Comparison of ENCODE assay signal across 16 cellular contexts in the genomic region with DNA sequence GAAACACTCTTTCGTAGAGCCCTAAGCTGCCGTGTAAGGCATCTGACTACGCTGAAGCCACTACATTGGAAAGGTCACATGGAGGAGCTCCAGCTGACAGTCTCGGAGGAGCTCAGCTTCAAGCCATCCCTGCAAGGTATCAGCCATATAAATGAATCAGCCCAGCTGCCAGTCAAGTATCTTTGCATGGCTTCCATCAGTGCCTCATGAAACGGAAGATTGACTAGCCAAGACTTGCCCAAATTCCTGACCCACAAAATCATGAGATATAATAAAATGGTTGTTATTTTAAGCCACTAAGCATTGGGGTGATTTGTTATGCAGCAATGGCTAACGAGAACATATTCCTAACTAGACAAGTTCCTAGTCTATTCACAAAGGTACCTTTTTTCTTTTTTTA.
A peak's percentile ranks its signal among the peaks of the same experiment; 100 is the strongest.
DNase-seq lines count a peak whose midpoint lies in the region; ATAC-seq and TF ChIP-seq lines count a peak whose summit lies in the region.
"Had no signal": no experiment of that assay in that cellular context is flagged by ENCODE, and none has a peak within 500 bp of the region (broad histone marks: within the 10 kb centered on the region; RNA-seq: fewer than 3 reads in every experiment).

No MANE protein-coding gene starts in this region.

- no peak overlapping the region for H4K12ac ChIP-seq in trophoblast cell (ENCODE audit: low read depth, low read length)

- peak overlapping the region; percentile 99 for H2BK12ac ChIP-seq in trophoblast cell (ENCODE audit: low read length)

- H2BK120ac ChIP-seq in trophoblast cell (ENCODE audit: insufficient read depth, low read length, poor library complexity): peak overlapping the region; percentile 73

- H3K4ac ChIP-seq in trophoblast cell (ENCODE audit: low read depth, low read length): peak overlapping the region; percentile 49

- no peaks in the 10 kb centered on the region for H3K9me3 ChIP-seq in trophoblast cell (ENCODE audit: insufficient read depth, low read depth, low read length)

- H3K23ac ChIP-seq in trophoblast cell (ENCODE audit: low read length): no peak overlapping the region

- H3K4me2 ChIP-seq in trophoblast cell (ENCODE audit: low read length): no peak overlapping the region
- H3K4me2 ChIP-seq: GM23338 had no signal

- peaks cover 22% of the 10 kb centered on the region for H3K79me1 ChIP-seq in trophoblast cell (ENCODE audit: low read length)

- no peak overlapping the region for H3K9ac ChIP-seq in trophoblast cell (ENCODE audit: low read length)

- no peak overlapping the region for H2AFZ ChIP-seq in trophoblast cell (ENCODE audit: insufficient read depth, low read length, poor library complexity)
- H2AFZ ChIP-seq: GM23338 had no signal

- no peak overlapping the region for H3K4me3 ChIP-seq in epithelial cell of esophagus (ENCODE audit: low read length)
- H3K4me3 ChIP-seq in trophoblast cell (ENCODE audit: low read depth, low read length): no peak overlapping the region
- H3K4me3 ChIP-seq: GM23338 had no signal

- H2AK5ac ChIP-seq in trophoblast cell (ENCODE audit: low read length): peak overlapping the region; percentile 94

- H2BK5ac ChIP-seq in trophoblast cell (ENCODE audit: low read depth, low read length, poor library complexity): no peak overlapping the region

- POLR2A ChIA-PET in RWPE1 (lab: Yijun Ruan, JAX; ENCODE audit: low non-redundant PET): no interaction called here

- TF ChIP-seq CTCF in RWPE1 (conservative IDR thresholded peaks at IDR 0.05; ENCODE audit: low read depth): no peak
- no peak for TF ChIP-seq CTCF in epithelial cell of esophagus (IDR thresholded peaks at IDR 0.05; ENCODE audit: insufficient read depth, low read depth, low read length, missing control alignments)

- no peaks in the 10 kb centered on the region for H3K36me3 ChIP-seq in trophoblast cell (ENCODE audit: control insufficient read depth in 1 of 2, insufficient read depth in 2 of 2, low read length in 2 of 2)

- H3K27ac ChIP-seq in RWPE1 (no peak overlapping the region), trophoblast cell (ENCODE audit: low read depth, low read length) (no peak overlapping the region)

- peak overlapping the region; percentile 55 for H4K8ac ChIP-seq in trophoblast cell (ENCODE audit: low read depth, low read length)

- WGBS in trophoblast cell (ENCODE audit: extremely low coverage, insufficient coverage, insufficient read length): no CpG with 5 or more reads among the region's 6 CpGs

- peaks cover 8 to 21% of the 10 kb centered on the region in 2 experiments for H3K4me1 ChIP-seq in trophoblast cell (ENCODE audit: control insufficient read depth in 1 of 2, insufficient read depth in 2 of 2, low read length in 2 of 2)

- peak overlapping the region; percentile 89 for H4K91ac ChIP-seq in trophoblast cell (ENCODE audit: low read depth, low read length)

- H3K14ac ChIP-seq in trophoblast cell (ENCODE audit: low read length): peak overlapping the region; percentile 74

- DNase-seq in HPDE6-E6E7 (ENCODE audit: extremely low spot score) (peak; percentile 40), RWPE1 (ENCODE audit: low spot score) (peak; percentile 32), epithelial cell of esophagus (ENCODE audit: low read depth) (peak; percentile 83), trophoblast cell (no peak), SHP77 treated with DMSO at 0.1 percent for 48 hours (lab: John Stamatoyannopoulos, UW) (no peak)
- DNase-seq: C1 segment of cervical spinal cord; Calu3; CD4-positive, alpha-beta memory T cell; COR-L47; DMS53; DMS79 treated with DMSO at 0.1 percent for 48 hours; GF-D8; H9 had no signal

- no peak for ATAC-seq in HG02571 (IDR thresholded peaks at IDR 0.05; ENCODE audit: unreplicated experiment)
- ATAC-seq: GM23338, HCT116 had no signal

- H3K79me2 ChIP-seq in trophoblast cell (ENCODE audit: control insufficient read depth, insufficient read depth, low read length, poor library complexity): no peaks in the 10 kb centered on the region

- H3K18ac ChIP-seq in trophoblast cell (ENCODE audit: low read length): peak overlapping the region; percentile 75

- H3K27me3 ChIP-seq in trophoblast cell (ENCODE audit: insufficient read depth, low read length): no peaks in the 10 kb centered on the region

- CTCF ChIA-PET in RWPE1 (lab: Yijun Ruan, JAX): interaction anchor here (0.6 to 1.4 kb wide), 2 partner anchors 15 to 40 kb away, joined by 3 to 5 read pairs; no protein-coding TSS in a partner anchor

Comparison
In these comparisons a context has a peak if more than half of its experiments do, and no peak if none do; other contexts are left out.
1. DNase-seq: peak in HPDE6-E6E7 (single experiment), RWPE1 (single experiment) and epithelial cell of esophagus (single experiment); none in trophoblast cell (0 of 2) and SHP77 treated with DMSO at 0.1 percent for 48 hours (single experiment).